ENCODE assay signal across 27 cellular contexts in the genomic region with DNA sequence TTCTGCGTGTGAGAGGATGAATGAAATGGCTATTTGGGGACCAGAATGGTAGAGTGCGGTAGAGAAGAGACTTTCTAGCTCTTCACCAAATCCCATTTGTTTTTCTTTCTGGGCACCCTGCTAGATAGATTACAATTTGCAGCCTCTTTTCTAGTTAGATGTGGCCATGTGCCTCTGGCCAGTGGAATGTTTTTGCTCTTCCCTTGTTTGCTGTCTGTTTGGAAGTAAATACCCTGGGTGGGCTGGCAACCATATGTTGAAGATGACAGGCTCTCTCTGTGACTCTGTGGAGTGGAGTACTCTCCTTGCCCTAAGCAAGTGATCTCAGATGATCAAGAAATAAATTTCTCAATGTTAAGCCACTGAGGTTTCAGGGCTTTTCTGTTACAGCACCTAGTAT.
"Had no signal": no experiment of that assay in that cellular context is flagged by ENCODE, and none has a peak within 500 bp of the region (broad histone marks: within the 10 kb centered on the region; RNA-seq: fewer than 3 reads in every experiment).

No MANE protein-coding gene starts in this region.

- H3K4me3 ChIP-seq: colonic mucosa, esophagus muscularis mucosa, gastroesophageal sphincter, heart left ventricle, hepatocyte, lung, mucosa of descending colon, neural progenitor cell, right lobe of liver, thoracic aorta, tibial nerve, upper lobe of left lung had no signal

- H3K9ac ChIP-seq: neural progenitor cell, parathyroid adenoma had no signal

- H3K27ac ChIP-seq: colonic mucosa, esophagus muscularis mucosa, foreskin keratinocyte, gastroesophageal sphincter, heart left ventricle, hepatocyte, neural progenitor cell, parathyroid adenoma, right lobe of liver, thoracic aorta, tibial nerve, upper lobe of left lung had no signal

- H3K27ac Mint-ChIP-seq: dendritic cell treated with granulocyte-macrophage colony-stimulating factor and Interleukin-4, amounts not matched to agents 40 ng/mL and 50 ng/mL, for 4 days; memory B cell; neural progenitor cell; progenitor cell of endocrine pancreas; stimulated activated naive B cell treated with anti-CD40 and anti-IgM and Interleukin-4, amounts not matched to agents 10 μg/mL and 1 μg/mL and 100 μg/mL, for 72 hours; stimulated activated naive CD8-positive, alpha-beta T cell treated with anti-CD3 and anti-CD28 coated beads, Interleukin-15, Interleukin-2, amounts not matched to agents 100 ng/mL and 50 ng/mL, for 24 hours had no signal

- H3K4me3 Mint-ChIP-seq: dendritic cell treated with granulocyte-macrophage colony-stimulating factor and Interleukin-4, amounts not matched to agents 40 ng/mL and 50 ng/mL, for 4 days; memory B cell; natural killer cell treated with Interleukin-12 subunit alpha and Interleukin-12 subunit beta and Interleukin-15 and Interleukin-18, amount 100 ng/mL, for 72 hours; neural progenitor cell; stimulated activated naive B cell treated with anti-CD40 and anti-IgM and Interleukin-4, amounts not matched to agents 10 μg/mL and 1 μg/mL and 100 μg/mL, for 72 hours; stimulated activated naive CD8-positive, alpha-beta T cell treated with anti-CD3 and anti-CD28 coated beads, Interleukin-15, Interleukin-2, amounts not matched to agents 100 ng/mL and 50 ng/mL, for 24 hours had no signal

- H3K4me1 Mint-ChIP-seq: memory B cell; naive B cell; neural progenitor cell; stimulated activated naive B cell treated with anti-CD40 and anti-IgM and Interleukin-4, amounts not matched to agents 10 μg/mL and 1 μg/mL and 100 μg/mL, for 72 hours had no signal

- DNase-seq: colonic mucosa; effector memory CD4-positive, alpha-beta T cell; foreskin keratinocyte; heart left ventricle; kidney; mucosa of descending colon; naive B cell; right lobe of liver; small intestine; stimulated activated CD4-positive, alpha-beta T cell treated with anti-CD3 and anti-CD28 coated beads, Interleukin-15, amount 100 ng/mL, for 24 hours; stimulated activated CD4-positive, alpha-beta T cell treated with anti-CD3 and anti-CD28 coated beads, Interleukin-2, amount 100 ng/mL, for 48 hours; stimulated activated naive B cell treated with anti-CD40 and anti-IgM and Interleukin-4, amounts not matched to agents 10 μg/mL and 1 μg/mL and 100 μg/mL, for 72 hours; upper lobe of left lung had no signal

- H3K9me3 ChIP-seq: colonic mucosa, esophagus muscularis mucosa, gastroesophageal sphincter, heart left ventricle, mucosa of descending colon, right lobe of liver, thoracic aorta, tibial nerve, upper lobe of left lung had no signal

- ATAC-seq: foreskin keratinocyte; gastroesophageal sphincter; heart left ventricle; left lobe of liver; mucosa of descending colon; natural killer cell treated with Interleukin-12 subunit alpha and Interleukin-12 subunit beta and Interleukin-15 and Interleukin-18, amount 100 ng/mL, for 72 hours; right lobe of liver; stimulated activated naive B cell treated with anti-CD40 and anti-IgM and Interleukin-4, amounts not matched to agents 10 μg/mL and 1 μg/mL and 100 μg/mL, for 72 hours had no signal

- H3K27me3 Mint-ChIP-seq: dendritic cell treated with granulocyte-macrophage colony-stimulating factor and Interleukin-4, amounts not matched to agents 40 ng/mL and 50 ng/mL, for 4 days; memory B cell; naive B cell; natural killer cell treated with Interleukin-12 subunit alpha and Interleukin-12 subunit beta and Interleukin-15 and Interleukin-18, amount 100 ng/mL, for 72 hours; progenitor cell of endocrine pancreas; stimulated activated naive B cell treated with anti-CD40 and anti-IgM and Interleukin-4, amounts not matched to agents 10 μg/mL and 1 μg/mL and 100 μg/mL, for 72 hours; stimulated activated naive CD8-positive, alpha-beta T cell treated with anti-CD3 and anti-CD28 coated beads, Interleukin-15, Interleukin-2, amounts not matched to agents 100 ng/mL and 50 ng/mL, for 24 hours had no signal

- H3K36me3 ChIP-seq: colonic mucosa had no signal

- H3K4me2 ChIP-seq: hepatocyte, neural progenitor cell had no signal

- H3K79me2 ChIP-seq: hepatocyte, parathyroid adenoma had no signal

- H3K27me3 ChIP-seq: colonic mucosa, esophagus muscularis mucosa, foreskin keratinocyte, gastroesophageal sphincter, heart left ventricle, hepatocyte, neural progenitor cell, right lobe of liver, tibial nerve, upper lobe of left lung had no signal

- H2AFZ ChIP-seq: hepatocyte, neural progenitor cell, parathyroid adenoma had no signal

- H3K9me3 Mint-ChIP-seq: dendritic cell treated with granulocyte-macrophage colony-stimulating factor and Interleukin-4, amounts not matched to agents 40 ng/mL and 50 ng/mL, for 4 days; memory B cell; naive B cell; natural killer cell treated with Interleukin-12 subunit alpha and Interleukin-12 subunit beta and Interleukin-15 and Interleukin-18, amount 100 ng/mL, for 72 hours; stimulated activated naive B cell treated with anti-CD40 and anti-IgM and Interleukin-4, amounts not matched to agents 10 μg/mL and 1 μg/mL and 100 μg/mL, for 72 hours; stimulated activated naive CD8-positive, alpha-beta T cell treated with anti-CD3 and anti-CD28 coated beads, Interleukin-15, Interleukin-2, amounts not matched to agents 100 ng/mL and 50 ng/mL, for 24 hours had no signal

- H3K4me1 ChIP-seq: colonic mucosa, esophagus muscularis mucosa, foreskin keratinocyte, gastroesophageal sphincter, heart left ventricle, neural progenitor cell, parathyroid adenoma, tibial nerve, upper lobe of left lung had no signal
